8 cellular contexts compared by ENCODE assay signal in genomic region chr13:80037505-80037888, GRCh38.
A peak's percentile ranks its signal among the peaks of the same experiment; 100 is the strongest.
DNase-seq lines count a peak whose midpoint lies in the region; ATAC-seq and TF ChIP-seq lines count a peak whose summit lies in the region.

No MANE protein-coding gene starts in this region.

- intact Hi-C loops in posterior vena cava (cut with DNase I): no loop called here
- intact Hi-C loops in activated CD4-positive, alpha-beta memory T cell treated with anti-CD3 and anti-CD28 coated beads for 36 hours (cut with micrococcal nuclease): no loop called here

- no peaks in the 10 kb centered on the region for H3K27me3 Mint-ChIP-seq in activated CD4-positive, alpha-beta memory T cell treated with anti-CD3 and anti-CD28 coated beads for 36 hours

- in situ Hi-C loops in brain microvascular endothelial cell (cut with HindIII; ENCODE audit: low pct_ligation_motif_present, low sequenced_read_pairs): no loop called here

- H3K27me3 ChIP-seq in brain microvascular endothelial cell (replicated peaks): no peaks in the 10 kb centered on the region

- H3K4me3 Mint-ChIP-seq in activated CD4-positive, alpha-beta memory T cell treated with anti-CD3 and anti-CD28 coated beads for 36 hours: no peak overlapping the region

- no peaks in the 10 kb centered on the region for H3K4me1 Mint-ChIP-seq in activated CD4-positive, alpha-beta memory T cell treated with anti-CD3 and anti-CD28 coated beads for 36 hours (ENCODE audit: low read depth)

- peak; percentile 92 for DNase-seq in brain microvascular endothelial cell
- DNase-seq in retinal pigment epithelial cell (ENCODE audit: low read depth): peak; percentile 75
- DNase-seq in NOMO-1 (lab: John Stamatoyannopoulos, UW; ENCODE audit: unreplicated experiment in 2 of 2): no peak
- DNase-seq in posterior vena cava (ENCODE audit: low spot score): no peak
- no peak for DNase-seq in SHP77 (lab: John Stamatoyannopoulos, UW)
- no peak for DNase-seq in activated CD4-positive, alpha-beta memory T cell treated with anti-CD3 and anti-CD28 coated beads for 36 hours

- CTCF ChIA-PET in activated CD4-positive, alpha-beta memory T cell treated with anti-CD3 and anti-CD28 coated beads for 36 hours (lab: Charles Lee): no interaction called here

- no peaks in the 10 kb centered on the region for H3K36me3 ChIP-seq in brain microvascular endothelial cell (replicated peaks)

- no peaks in the 10 kb centered on the region for H3K36me3 Mint-ChIP-seq in activated CD4-positive, alpha-beta memory T cell treated with anti-CD3 and anti-CD28 coated beads for 36 hours

- no peaks in the 10 kb centered on the region for H3K9me3 Mint-ChIP-seq in activated CD4-positive, alpha-beta memory T cell treated with anti-CD3 and anti-CD28 coated beads for 36 hours

- H3K27ac Mint-ChIP-seq in activated CD4-positive, alpha-beta memory T cell treated with anti-CD3 and anti-CD28 coated beads for 36 hours: no peak overlapping the region

- ATAC-seq in GM18907 (IDR thresholded peaks at IDR 0.05; ENCODE audit: unreplicated experiment): peak; percentile 67
- peak; percentile 35 for ATAC-seq in HG03342 (IDR thresholded peaks at IDR 0.05; ENCODE audit: unreplicated experiment)

- H3K4me3 ChIP-seq in brain microvascular endothelial cell (ENCODE audit: low read depth, low read length): no peak overlapping the region
- H3K4me3 ChIP-seq in retinal pigment epithelial cell (ENCODE audit: low read length): no peak overlapping the region

- H3K27ac ChIP-seq in brain microvascular endothelial cell: peak overlapping the region; percentile 50

- TF ChIP-seq CTCF in brain microvascular endothelial cell (IDR thresholded peaks at IDR 0.05; ENCODE audit: low read depth, low read length, missing control alignments) (peak; percentile 1), retinal pigment epithelial cell (conservative IDR thresholded peaks at IDR 0.05; ENCODE audit: low read depth, low read length) (no peak)

- POLR2A ChIA-PET in activated CD4-positive, alpha-beta memory T cell treated with anti-CD3 and anti-CD28 coated beads for 36 hours (lab: Charles Lee): no interaction called here

Comparison
In these comparisons a context has a peak if more than half of its experiments do, and no peak if none do; other contexts are left out.
1. DNase-seq: peak in brain microvascular endothelial cell (single experiment) and retinal pigment epithelial cell (single experiment); none in NOMO-1 (0 of 2), posterior vena cava (single experiment), SHP77 (0 of 2) and activated CD4-positive, alpha-beta memory T cell treated with anti-CD3 and anti-CD28 coated beads for 36 hours (single experiment).